ENCODE assay signal across 9 cellular contexts in the genomic region with DNA sequence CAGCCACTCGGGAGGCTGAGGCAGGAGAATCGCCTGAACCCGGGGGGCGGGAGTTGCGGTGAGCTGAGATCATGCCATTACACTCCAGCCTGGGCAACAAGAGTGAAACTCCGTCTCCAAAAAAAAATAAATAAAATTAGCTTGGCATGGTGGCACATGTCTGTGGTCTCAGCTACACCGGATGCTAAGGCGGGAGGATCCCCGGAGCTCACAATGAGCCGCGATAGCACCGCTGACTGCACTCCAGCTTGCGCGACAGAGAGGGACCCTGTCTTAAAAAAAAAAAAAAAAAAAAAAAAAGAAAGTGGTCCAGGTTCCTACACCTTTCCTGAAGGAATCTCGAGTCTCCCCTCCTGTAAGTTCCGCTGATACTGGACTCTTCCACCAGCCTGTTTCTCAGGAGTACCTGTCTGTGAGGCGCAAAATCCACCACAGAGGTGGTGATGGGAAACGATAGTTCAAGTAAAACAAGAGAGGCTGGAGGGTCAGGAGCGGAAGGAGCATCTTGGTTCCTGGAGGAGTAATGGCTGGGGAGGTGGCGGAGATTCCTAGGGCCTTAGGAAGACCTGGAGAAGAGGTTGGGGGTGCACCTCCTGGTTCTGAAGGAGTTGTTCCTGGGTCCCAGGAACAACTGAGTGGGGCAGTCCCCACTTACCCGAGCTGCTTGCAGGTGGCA. TPM values are rescaled to one million over a fixed set of nuclear protein-coding genes. Genes with fewer than 3 reads are reported as not detected.
DNase-seq lines count a peak whose midpoint lies in the region; ATAC-seq and TF ChIP-seq lines count a peak whose summit lies in the region.
"Had no signal": no experiment of that assay in that cellular context is flagged by ENCODE, and none has a peak within 500 bp of the region (broad histone marks: within the 10 kb centered on the region; RNA-seq: fewer than 3 reads in every experiment).

No MANE protein-coding gene starts in this region.

- peak overlapping the region; percentile 78 for H3K27ac ChIP-seq in right cardiac atrium (ENCODE audit: low read length)

- H3K27me3 ChIP-seq in right cardiac atrium (ENCODE audit: control insufficient read depth, insufficient read depth): no peaks in the 10 kb centered on the region

- peak overlapping the region; percentile 64 for H3K4me3 Mint-ChIP-seq in activated B cell treated with CpG ODN at 0.5 μM for 24 hours
- peak overlapping the region; percentile 60 for H3K4me3 Mint-ChIP-seq in stimulated activated memory B cell treated with anti-CD40 and anti-IgM and Interleukin-4, amounts not matched to agents 10 μg/mL and 1 μg/mL and 100 μg/mL, for 72 hours

- H3K9me3 ChIP-seq in right cardiac atrium (ENCODE audit: control insufficient read depth, low read length): no peaks in the 10 kb centered on the region

- H3K27me3 Mint-ChIP-seq in activated B cell treated with CpG ODN at 0.5 μM for 24 hours: peaks cover 36% of the 10 kb centered on the region
- peaks cover 82% of the 10 kb centered on the region for H3K27me3 Mint-ChIP-seq in stimulated activated memory B cell treated with anti-CD40 and anti-IgM and Interleukin-4, amounts not matched to agents 10 μg/mL and 1 μg/mL and 100 μg/mL, for 72 hours

- no peaks in the 10 kb centered on the region for H3K4me1 ChIP-seq in right cardiac atrium (ENCODE audit: control insufficient read depth, insufficient read depth, low read length)

- no peak overlapping the region for H3K27ac Mint-ChIP-seq in activated B cell treated with CpG ODN at 0.5 μM for 24 hours
- no peak overlapping the region for H3K27ac Mint-ChIP-seq in stimulated activated memory B cell treated with anti-CD40 and anti-IgM and Interleukin-4, amounts not matched to agents 10 μg/mL and 1 μg/mL and 100 μg/mL, for 72 hours

- intact Hi-C loops in activated B cell treated with CpG ODN at 0.5 μM for 24 hours (cut with micrococcal nuclease): loop anchor here (2.0 kb wide), 1 partner anchor 29 kb away; no protein-coding TSS in a partner anchor
- intact Hi-C loops in right cardiac atrium (cut with DNase I): no loop called here

- ATAC-seq in activated B cell treated with CpG ODN at 0.5 μM for 24 hours (ENCODE audit: low read depth) (no peak), right cardiac atrium (no peak), GM18861 (IDR thresholded peaks at IDR 0.05; ENCODE audit: unreplicated experiment) (no peak)
- no peak for ATAC-seq in stimulated activated memory B cell treated with anti-CD40 and anti-IgM and Interleukin-4, amounts not matched to agents 10 μg/mL and 1 μg/mL and 100 μg/mL, for 72 hours

- CTCF ChIA-PET in activated B cell treated with CpG ODN at 0.5 μM for 24 hours (lab: Charles Lee): interaction anchor here (0.9 kb wide), 1 partner anchor 13 kb away, joined by 3 read pairs; no protein-coding TSS in a partner anchor

- H3K4me3 ChIP-seq in right cardiac atrium (ENCODE audit: low read length): peak overlapping the region; percentile 45

- H3K36me3 Mint-ChIP-seq in activated B cell treated with CpG ODN at 0.5 μM for 24 hours (ENCODE audit: low read depth): no peaks in the 10 kb centered on the region
- no peaks in the 10 kb centered on the region for H3K36me3 Mint-ChIP-seq in stimulated activated memory B cell treated with anti-CD40 and anti-IgM and Interleukin-4, amounts not matched to agents 10 μg/mL and 1 μg/mL and 100 μg/mL, for 72 hours

- H3K4me1 Mint-ChIP-seq in activated B cell treated with CpG ODN at 0.5 μM for 24 hours: peaks cover 12% of the 10 kb centered on the region
- H3K4me1 Mint-ChIP-seq in stimulated activated memory B cell treated with anti-CD40 and anti-IgM and Interleukin-4, amounts not matched to agents 10 μg/mL and 1 μg/mL and 100 μg/mL, for 72 hours: peaks cover 20% of the 10 kb centered on the region

- TF ChIP-seq CTCF in activated B cell treated with CpG ODN at 0.5 μM for 24 hours (IDR thresholded peaks at IDR 0.05): no peak

- 26% methylated on average over 21 of the region's 21 CpGs for WGBS in right cardiac atrium

- no peaks in the 10 kb centered on the region for H3K9me3 Mint-ChIP-seq in activated B cell treated with CpG ODN at 0.5 μM for 24 hours
- no peaks in the 10 kb centered on the region for H3K9me3 Mint-ChIP-seq in stimulated activated memory B cell treated with anti-CD40 and anti-IgM and Interleukin-4, amounts not matched to agents 10 μg/mL and 1 μg/mL and 100 μg/mL, for 72 hours

- peak; percentile 53 for DNase-seq in NCI-H2171 treated with DMSO at 0.1 percent for 48 hours (lab: John Stamatoyannopoulos, UW)
- DNase-seq in NCI-H2171 (lab: John Stamatoyannopoulos, UW): no peak
- DNase-seq in activated B cell treated with CpG ODN at 0.5 μM for 24 hours: no peak
- DNase-seq in right cardiac atrium: no peak
- no peak for DNase-seq in NCI-H446 (lab: John Stamatoyannopoulos, UW)
- DNase-seq in NCI-H2196 treated with DMSO at 0.1 percent for 48 hours (lab: John Stamatoyannopoulos, UW; ENCODE audit: unreplicated experiment): no peak

- POLR2A ChIA-PET in activated B cell treated with CpG ODN at 0.5 μM for 24 hours (lab: Charles Lee): interaction anchor here (0.6 to 0.7 kb wide), 2 partner anchors 11 to 38 kb away, joined by 3 read pairs; no protein-coding TSS in a partner anchor

RNA-seq across cellular contexts. Expression of a gene that starts 0.5 kb away (rescaled TPM):
- total RNA-seq in activated B cell treated with CpG ODN at 0.5 μM for 24 hours (not detected in 2 replicates), right cardiac atrium (1 to 10 TPM; 2.2 to 4.0 (median 2.6) TPM)
- polyA plus RNA-seq in right cardiac atrium: 3.0 TPM

RNA-seq across cellular contexts. Expression of a gene that starts 3.4 kb away (rescaled TPM):
- total RNA-seq in activated B cell treated with CpG ODN at 0.5 μM for 24 hours (not detected in 2 replicates), right cardiac atrium (not detected)
- polyA plus RNA-seq in right cardiac atrium: not detected
- total RNA-seq: renal cortical epithelial cell had no signal

RNA-seq across cellular contexts. Expression of a gene that starts 5.3 kb away (rescaled TPM):
- not detected in 2 replicates for total RNA-seq in activated B cell treated with CpG ODN at 0.5 μM for 24 hours
- total RNA-seq in right cardiac atrium: under 1 TPM; 0.18 to 0.54 (median 0.38) TPM
- 0.34 TPM for polyA plus RNA-seq in right cardiac atrium
- total RNA-seq: renal cortical epithelial cell had no signal

RNA-seq across cellular contexts. Expression of a gene that starts 11.6 kb away (rescaled TPM):
- 0.07 and 0.12 TPM in 2 replicates for total RNA-seq in activated B cell treated with CpG ODN at 0.5 μM for 24 hours
- 10 to 100 TPM; 13.8 to 19.6 (median 17.5) TPM for total RNA-seq in right cardiac atrium
- polyA plus RNA-seq in right cardiac atrium: 20.4 TPM

RNA-seq across cellular contexts. Expression of a gene that starts 32.4 kb away (rescaled TPM):
- total RNA-seq in activated B cell treated with CpG ODN at 0.5 μM for 24 hours (0.37 and 0.78 TPM in 2 replicates), right cardiac atrium (1 to 10 TPM; 1.6 to 5.7 (median 3.5) TPM)
- polyA plus RNA-seq in right cardiac atrium: 4.0 TPM
